Comparison of ENCODE assay signal across 9 cellular contexts in the genomic region with DNA sequence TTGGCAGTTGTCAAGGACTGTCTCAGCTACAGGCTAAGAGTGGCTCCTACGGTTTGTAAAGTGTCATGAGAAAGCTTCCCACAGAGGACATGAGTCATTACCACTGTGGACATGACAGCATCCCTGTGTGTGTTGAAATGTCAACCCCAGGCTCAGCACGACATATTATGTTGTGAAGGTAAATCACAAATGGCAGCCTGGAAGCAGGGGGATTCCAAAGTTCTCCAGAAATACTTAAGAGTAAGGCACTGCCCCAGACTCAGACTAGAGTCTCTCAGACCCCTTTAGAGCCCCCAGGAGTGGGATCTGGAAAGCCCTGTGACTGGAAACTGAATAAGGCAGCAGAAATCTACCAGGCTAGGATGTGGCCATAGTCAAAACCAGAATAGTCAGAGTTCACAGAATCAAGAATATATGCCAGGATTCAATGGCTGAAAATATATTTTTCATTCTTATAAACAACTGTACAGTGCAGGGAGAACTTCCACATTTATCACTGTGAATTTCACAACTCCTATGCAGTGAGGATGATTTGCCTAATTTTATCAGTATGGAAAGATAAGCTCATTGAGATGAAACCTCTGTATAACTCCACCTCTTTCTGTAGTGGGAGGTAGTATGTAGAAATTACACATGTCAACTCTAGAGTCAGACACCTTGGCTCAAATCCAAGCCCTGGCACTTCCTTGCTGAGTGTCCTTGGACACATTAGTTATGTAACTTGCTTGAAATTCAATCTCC.
DNase-seq lines count a peak whose midpoint lies in the region; ATAC-seq and TF ChIP-seq lines count a peak whose summit lies in the region.
"Had no signal": no experiment of that assay in that cellular context is flagged by ENCODE, and none has a peak within 500 bp of the region (broad histone marks: within the 10 kb centered on the region; RNA-seq: fewer than 3 reads in every experiment).

No MANE protein-coding gene starts in this region.

- H3K79me2 ChIP-seq in mammary epithelial cell (ENCODE audit: insufficient read depth, low read length): no peaks in the 10 kb centered on the region

- no peak overlapping the region for H3K9ac ChIP-seq in mammary epithelial cell (ENCODE audit: insufficient read depth, low read length)

- H3K4me1 Mint-ChIP-seq in activated CD4-positive, alpha-beta T cell treated with anti-CD3 and anti-CD28 coated beads, Interleukin-2, amount 10 ng/mL, durations not matched to agents 7 days and 5 days: peaks cover 18% of the 10 kb centered on the region

- peak overlapping the region; percentile 67 for H3K27ac Mint-ChIP-seq in activated CD4-positive, alpha-beta T cell treated with anti-CD3 and anti-CD28 coated beads, Interleukin-2, amount 10 ng/mL, durations not matched to agents 7 days and 5 days

- H3K4me2 ChIP-seq in mammary epithelial cell (ENCODE audit: insufficient read depth, low read depth, low read length): peak overlapping the region; percentile 17

- CTCF ChIA-PET in activated CD4-positive, alpha-beta T cell treated with anti-CD3 and anti-CD28 coated beads, Interleukin-2, amount 10 ng/mL, durations not matched to agents 7 days and 5 days (lab: Charles Lee): interaction anchor here (0.9 to 1.7 kb wide), 5 partner anchors 19 to 288 kb away, joined by 3 to 4 read pairs (median 3); no protein-coding TSS in a partner anchor
- CTCF ChIA-PET in mammary epithelial cell (lab: Charles Lee; ENCODE audit: low non-redundant PET): interaction anchor here (0.5 to 0.7 kb wide), 4 partner anchors 27 to 461 kb away, joined by 3 read pairs; no protein-coding TSS in a partner anchor

- no peaks in the 10 kb centered on the region for H4K20me1 ChIP-seq in mammary epithelial cell (ENCODE audit: insufficient read depth, low read length)

- intact Hi-C loops in mammary epithelial cell (cut with micrococcal nuclease): loop anchor here (5.0 kb wide), 1 partner anchor 75 kb away; no protein-coding TSS in a partner anchor

- in situ Hi-C loops in mammary epithelial cell (cut with MboI; ENCODE audit: low sequenced_read_pairs in 2 of 2): no loop called here

- H3K27me3 ChIP-seq in mammary epithelial cell (ENCODE audit: insufficient read depth, low read length): no peaks in the 10 kb centered on the region

- peaks cover 41% of the 10 kb centered on the region for H3K4me1 ChIP-seq in mammary epithelial cell (ENCODE audit: insufficient read depth, low read length)

- POLR2A ChIA-PET in activated CD4-positive, alpha-beta T cell treated with anti-CD3 and anti-CD28 coated beads, Interleukin-2, amount 10 ng/mL, durations not matched to agents 7 days and 5 days (lab: Charles Lee): no interaction called here

- no peaks in the 10 kb centered on the region for H3K27me3 Mint-ChIP-seq in activated CD4-positive, alpha-beta T cell treated with anti-CD3 and anti-CD28 coated beads, Interleukin-2, amount 10 ng/mL, durations not matched to agents 7 days and 5 days

- peak overlapping the region; percentile 48 for H2AFZ ChIP-seq in mammary epithelial cell (ENCODE audit: low read depth, low read length)

- DNase-seq in activated CD4-positive, alpha-beta T cell treated with anti-CD3 and anti-CD28 coated beads, Interleukin-2, amount 10 ng/mL, durations not matched to agents 7 days and 5 days: peak; percentile 14
- DNase-seq in activated CD4-positive, alpha-beta T cell treated with anti-CD3 and anti-CD28 coated beads, Interleukin-2, amount 50 U/mL, for 1 hour: no peak
- DNase-seq in NK-92 (lab: John Stamatoyannopoulos, UW; ENCODE audit: unreplicated experiment) (peak; percentile 28), mammary epithelial cell (peak; percentile 85), NCI-H146 (lab: John Stamatoyannopoulos, UW) (no peak), NCI-H1930 (lab: John Stamatoyannopoulos, UW) (no peak)
- peak; percentile 6 to 24 for DNase-seq in stimulated activated CD8-positive, alpha-beta memory T cell treated with anti-CD3 and anti-CD28 coated beads, Interleukin-7, amount 100 ng/mL, for 48 hours (ENCODE audit: extremely low read depth in 1 of 2, low read depth in 1 of 2)

- H3K9me3 ChIP-seq in mammary epithelial cell (replicated peaks; ENCODE audit: insufficient read depth, low read length): no peaks in the 10 kb centered on the region

- no peak overlapping the region for H3K4me3 Mint-ChIP-seq in activated CD4-positive, alpha-beta T cell treated with anti-CD3 and anti-CD28 coated beads, Interleukin-2, amount 10 ng/mL, durations not matched to agents 7 days and 5 days
- H3K4me3 Mint-ChIP-seq: nephron had no signal

- no peak overlapping the region for H3K4me3 ChIP-seq in mammary epithelial cell (replicated peaks in 1 of 3; ENCODE audit: insufficient read depth in 1 of 3, low read depth in 2 of 3, low read length in 3 of 3)

- H3K27ac ChIP-seq in mammary epithelial cell (ENCODE audit: insufficient read depth, low read depth, low read length): peak overlapping the region; percentile 41

- H3K9me3 Mint-ChIP-seq in activated CD4-positive, alpha-beta T cell treated with anti-CD3 and anti-CD28 coated beads, Interleukin-2, amount 10 ng/mL, durations not matched to agents 7 days and 5 days: peaks cover 3% of the 10 kb centered on the region
- H3K9me3 Mint-ChIP-seq: nephron had no signal

- dilution Hi-C loops in mammary epithelial cell (cut with HindIII; ENCODE audit: low sequenced_read_pairs): no loop called here

- TF ChIP-seq CTCF in mammary epithelial cell (conservative IDR thresholded peaks at IDR 0.05 in 1 of 2, IDR thresholded peaks at IDR 0.05 in 1 of 2; ENCODE audit: extremely low read depth in 1 of 2, insufficient read depth in 1 of 2, low read depth in 1 of 2, low read length in 2 of 2): peak in 1 of 2 donors; percentile 14

- no TSS peak for BruUV-seq in mammary epithelial cell (replicated peaks; lab: Mats Ljungman, UMichigan)

- WGBS in mammary epithelial cell (ENCODE audit: low coverage, missing lambda C conversion rate): 0% methylated on average over 2 of the region's 2 CpGs

- ATAC-seq in HG03095 (IDR thresholded peaks at IDR 0.05; ENCODE audit: unreplicated experiment): no peak

- H3K36me3 ChIP-seq in mammary epithelial cell (ENCODE audit: insufficient read depth, low read length): no peaks in the 10 kb centered on the region

- no peaks in the 10 kb centered on the region for H3K36me3 Mint-ChIP-seq in activated CD4-positive, alpha-beta T cell treated with anti-CD3 and anti-CD28 coated beads, Interleukin-2, amount 10 ng/mL, durations not matched to agents 7 days and 5 days (ENCODE audit: low read depth)

Comparison
In these comparisons a context has a peak if more than half of its experiments do, and no peak if none do; other contexts are left out.
1. DNase-seq: peak in activated CD4-positive, alpha-beta T cell treated with anti-CD3 and anti-CD28 coated beads, Interleukin-2, amount 10 ng/mL, durations not matched to agents 7 days and 5 days (single experiment), NK-92 (single experiment), mammary epithelial cell (single experiment) and stimulated activated CD8-positive, alpha-beta memory T cell treated with anti-CD3 and anti-CD28 coated beads, Interleukin-7, amount 100 ng/mL, for 48 hours (2 of 2); none in activated CD4-positive, alpha-beta T cell treated with anti-CD3 and anti-CD28 coated beads, Interleukin-2, amount 50 U/mL, for 1 hour (single experiment), NCI-H146 (single experiment) and NCI-H1930 (0 of 2).